Comparison of ENCODE assay signal across 8 cellular contexts in genomic region chr1:7667625-7668218, GRCh38.
DNase-seq lines count a peak whose midpoint lies in the region; ATAC-seq and TF ChIP-seq lines count a peak whose summit lies in the region.

No MANE protein-coding gene starts in this region.

- POLR2A ChIA-PET in Panc1 (lab: Charles Lee) = interaction anchor here (0.6 kb wide), 1 partner anchor 311 kb away, joined by 10 read pairs; no protein-coding TSS in a partner anchor

- TF ChIP-seq CTCF in Panc1 (IDR thresholded peaks at IDR 0.05) (peak; percentile 99), fibroblast of lung (conservative IDR thresholded peaks at IDR 0.05 in 1 of 2, IDR thresholded peaks at IDR 0.05 in 1 of 2; ENCODE audit: low read depth in 1 of 2, low read length in 2 of 2) (peak; percentile 99 to 100), nephron (IDR thresholded peaks at IDR 0.05; ENCODE audit: unreplicated experiment in 3 of 3) (peak; percentile 100)

- no peaks in the 10 kb centered on the region for H3K27me3 ChIP-seq in Panc1 (ENCODE audit: control insufficient read depth, insufficient read depth, low read length)
- H3K27me3 ChIP-seq in fibroblast of lung (ENCODE audit: control insufficient read depth, insufficient read depth, low read length) = no peaks in the 10 kb centered on the region

- ATAC-seq in Panc1 (peak; percentile 89), HG03565 (IDR thresholded peaks at IDR 0.05; ENCODE audit: unreplicated experiment) (no peak)
- peak; percentile 86 for ATAC-seq in stimulated activated naive B cell treated with anti-CD40 and anti-IgM and Interleukin-4, amounts not matched to agents 10 μg/mL and 1 μg/mL and 100 μg/mL, for 72 hours (replicated peaks)

- H4K20me1 ChIP-seq in fibroblast of lung (ENCODE audit: control insufficient read depth, extremely low read depth, insufficient read depth, low read length) = no peaks in the 10 kb centered on the region

- H3K27ac Mint-ChIP-seq in nephron = peak overlapping the region in 2 of 3 experiments; percentile 24 to 35
- no peak overlapping the region for H3K27ac Mint-ChIP-seq in stimulated activated naive B cell treated with anti-CD40 and anti-IgM and Interleukin-4, amounts not matched to agents 10 μg/mL and 1 μg/mL and 100 μg/mL, for 72 hours

- H3K36me3 Mint-ChIP-seq in nephron (ENCODE audit: low read depth) = no peaks in the 10 kb centered on the region
- no peaks in the 10 kb centered on the region for H3K36me3 Mint-ChIP-seq in stimulated activated naive B cell treated with anti-CD40 and anti-IgM and Interleukin-4, amounts not matched to agents 10 μg/mL and 1 μg/mL and 100 μg/mL, for 72 hours

- no TSS peak for BruUV-seq in Panc1 (replicated peaks; lab: Mats Ljungman, UMichigan)

- no peak overlapping the region for H3K27ac ChIP-seq in Panc1 (ENCODE audit: low read length)
- H3K27ac ChIP-seq in fibroblast of lung (ENCODE audit: insufficient read depth, low read length) = no peak overlapping the region

- H3K4me1 ChIP-seq in Panc1 (ENCODE audit: control insufficient read depth, insufficient read depth, low read length) (peaks cover 3% of the 10 kb centered on the region; the same call in 1 of the 2 replicates), fibroblast of lung (ENCODE audit: control insufficient read depth, extremely low read depth, insufficient read depth, low read length) (no peaks in the 10 kb centered on the region)

- peak overlapping the region; percentile 2 for H3K9ac ChIP-seq in fibroblast of lung (ENCODE audit: insufficient read depth, low read length)

- H3K27me3 Mint-ChIP-seq in nephron (ENCODE audit: low read depth) = peaks cover 13% of the 10 kb centered on the region
- H3K27me3 Mint-ChIP-seq in stimulated activated naive B cell treated with anti-CD40 and anti-IgM and Interleukin-4, amounts not matched to agents 10 μg/mL and 1 μg/mL and 100 μg/mL, for 72 hours = peaks cover 18 to 19% of the 10 kb centered on the region in 2 donors

- H3K4me3 Mint-ChIP-seq in nephron = no peak overlapping the region
- no peak overlapping the region for H3K4me3 Mint-ChIP-seq in stimulated activated naive B cell treated with anti-CD40 and anti-IgM and Interleukin-4, amounts not matched to agents 10 μg/mL and 1 μg/mL and 100 μg/mL, for 72 hours

- no peak overlapping the region for H2AFZ ChIP-seq in fibroblast of lung (ENCODE audit: low read length)

- no peak overlapping the region for H3K4me2 ChIP-seq in fibroblast of lung (ENCODE audit: extremely low read depth, insufficient read depth, low read length)

- H3K36me3 ChIP-seq in Panc1 (ENCODE audit: control insufficient read depth, insufficient read depth, low read length) (no peaks in the 10 kb centered on the region), fibroblast of lung (ENCODE audit: control insufficient read depth, insufficient read depth, low read length) (no peaks in the 10 kb centered on the region)

- peaks cover 5% of the 10 kb centered on the region for H3K4me1 Mint-ChIP-seq in nephron
- peaks cover 7 to 11% of the 10 kb centered on the region in 2 donors for H3K4me1 Mint-ChIP-seq in stimulated activated naive B cell treated with anti-CD40 and anti-IgM and Interleukin-4, amounts not matched to agents 10 μg/mL and 1 μg/mL and 100 μg/mL, for 72 hours

- in situ Hi-C loops in Panc1 (cut with HindIII; ENCODE audit: low pct_unique_long_range_greater_than_20kb, low sequenced_read_pairs) = no loop called here

- no peaks in the 10 kb centered on the region for H3K9me3 ChIP-seq in Panc1 (ENCODE audit: control insufficient read depth, insufficient read depth, low read depth, low read length)
- H3K9me3 ChIP-seq in fibroblast of lung (ENCODE audit: control insufficient read depth, insufficient read depth, low read depth, low read length) = no peaks in the 10 kb centered on the region

- CTCF ChIA-PET in Panc1 (lab: Charles Lee) = interaction anchor here (0.6 to 8.3 kb wide), 8 partner anchors 37 to 714 kb away, joined by 3 to 135 read pairs (median 3); no protein-coding TSS in a partner anchor

- intact Hi-C loops in Panc1 (cut with micrococcal nuclease; ENCODE audit: unreplicated experiment) = loop anchor here (1.0 to 5.0 kb wide), 2 partner anchors 86 to 235 kb away; no protein-coding TSS in a partner anchor

- H3K4me3 ChIP-seq in Panc1 (ENCODE audit: low read depth in 2 of 2, low read length in 2 of 2) (no peak overlapping the region), fibroblast of lung (replicated peaks in 1 of 4; ENCODE audit: control extremely low read depth in 1 of 4, insufficient read depth in 1 of 4, low read depth in 3 of 4, low read length in 4 of 4) (no peak overlapping the region)

- H3K9me3 Mint-ChIP-seq in nephron = no peaks in the 10 kb centered on the region
- no peaks in the 10 kb centered on the region for H3K9me3 Mint-ChIP-seq in stimulated activated naive B cell treated with anti-CD40 and anti-IgM and Interleukin-4, amounts not matched to agents 10 μg/mL and 1 μg/mL and 100 μg/mL, for 72 hours

- H3K79me2 ChIP-seq in fibroblast of lung (ENCODE audit: control insufficient read depth, insufficient read depth, low read length) = no peaks in the 10 kb centered on the region

- DNase-seq in Daoy (ENCODE audit: low read depth) = peak; percentile 90
- DNase-seq in HuH-7 (ENCODE audit: low spot score) = peak; percentile 84
- DNase-seq in Panc1 (ENCODE audit: low read depth, low spot score) = peak; percentile 51
- DNase-seq in activated T-helper 1 cell treated with Interleukin-2 at 50 U/mL for 16 hours (ENCODE audit: low read depth) = peak; percentile 65
- peak; percentile 70 to 76 for DNase-seq in fibroblast of lung (ENCODE audit: low read depth in 2 of 2)
- peak; percentile 74 for DNase-seq in stimulated activated naive B cell treated with anti-CD40 and anti-IgM and Interleukin-4, amounts not matched to agents 10 μg/mL and 1 μg/mL and 100 μg/mL, for 72 hours
